In the genomic region with DNA sequence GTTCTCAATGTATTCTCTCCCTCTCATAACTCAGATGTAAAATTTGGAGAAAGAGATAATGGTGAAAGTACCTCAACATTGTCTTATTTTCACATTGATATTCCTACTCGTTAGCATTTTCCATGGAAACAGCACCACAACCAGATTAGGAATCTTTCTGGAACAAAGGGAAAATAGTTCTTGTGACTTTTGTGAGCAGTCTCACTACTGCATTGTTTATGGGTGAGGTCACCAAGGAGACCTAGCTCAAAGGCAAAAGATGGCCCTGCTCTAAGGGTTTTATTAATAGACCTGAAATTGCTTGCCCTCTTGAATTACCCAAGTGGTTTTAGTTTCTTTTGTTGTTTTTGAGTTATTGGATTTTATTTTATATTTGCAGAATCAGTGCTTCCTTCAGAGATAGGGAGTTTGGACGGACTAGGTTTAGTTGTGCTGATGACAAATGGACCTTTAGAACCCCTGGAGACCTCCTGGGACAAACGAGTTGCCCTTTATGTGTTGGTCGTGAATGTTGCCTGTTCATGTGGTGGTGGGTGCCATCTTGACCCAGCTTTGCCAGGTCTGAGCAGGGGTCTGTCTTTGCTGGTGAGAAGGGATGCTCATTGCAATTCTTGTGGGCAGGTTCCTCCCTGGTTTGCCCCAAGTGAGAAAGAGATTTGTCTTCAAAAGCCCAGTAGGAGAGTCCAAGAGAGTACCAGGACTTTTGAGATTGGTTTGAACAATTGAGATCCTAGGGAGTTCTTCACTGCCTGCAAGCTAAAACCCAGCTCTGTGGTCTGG, we compare ENCODE assay signal across 14 cellular contexts. TPM values are rescaled to one million over a fixed set of nuclear protein-coding genes. Genes with fewer than 3 reads are reported as not detected.
DNase-seq lines count a peak whose midpoint lies in the region; ATAC-seq and TF ChIP-seq lines count a peak whose summit lies in the region.
"Had no signal": no experiment of that assay in that cellular context is flagged by ENCODE, and none has a peak within 500 bp of the region (broad histone marks: within the 10 kb centered on the region; RNA-seq: fewer than 3 reads in every experiment).

No MANE protein-coding gene starts in this region.

- intact Hi-C loops in CD14-positive monocyte (cut with micrococcal nuclease): no loop called here
- intact Hi-C loops in IMR-90 (cut with micrococcal nuclease): no loop called here

- DNase-seq in CD14-positive monocyte (ENCODE audit: low spot score) (no peak), IMR-90 (peak; percentile 51), HPDE6-E6E7 (ENCODE audit: extremely low spot score) (no peak), NCI-H748 treated with DMSO at 0.1 percent for 48 hours (lab: John Stamatoyannopoulos, UW) (no peak), DMS53 (lab: John Stamatoyannopoulos, UW) (no peak)
- no peak for DNase-seq in central memory CD8-positive, alpha-beta T cell (ENCODE audit: low spot score in 2 of 2)
- DNase-seq: DMS 273 treated with DMSO at 0.1 percent for 48 hours, NCI-H446 treated with DMSO at 0.1 percent for 48 hours, T-helper 9 cell, upper lobe of left lung had no signal

- in situ Hi-C loops in IMR-90 (cut with MboI; ENCODE audit: low sequenced_read_pairs): no loop called here

- H4K8ac ChIP-seq in IMR-90 (ENCODE audit: low read depth in 2 of 2, low read length in 2 of 2): no peak overlapping the region

- no peak overlapping the region for H3K4ac ChIP-seq in IMR-90 (ENCODE audit: low read depth, low read length)

- H2BK5ac ChIP-seq in IMR-90 (ENCODE audit: low read depth, low read length, poor library complexity, severe bottlenecking): no peak overlapping the region

- no peak overlapping the region for H4K5ac ChIP-seq in IMR-90 (ENCODE audit: low read depth, low read length)

- no peak overlapping the region for H3K23ac ChIP-seq in IMR-90 (ENCODE audit: low read depth, low read length)

- H3K9ac ChIP-seq in IMR-90 (ENCODE audit: low read depth, low read length): no peak overlapping the region

- H3K27ac ChIP-seq in IMR-90 (ENCODE audit: insufficient read depth, low read length): no peak overlapping the region
- H3K27ac ChIP-seq in muscle layer of duodenum (ENCODE audit: low read length): peak overlapping the region; percentile 65

- dilution Hi-C loops in IMR-90 (cut with HindIII; ENCODE audit: low sequenced_read_pairs, unreplicated experiment): no loop called here

- H3K4me1 ChIP-seq in IMR-90 (ENCODE audit: control insufficient read depth, insufficient read depth, low read length): peaks cover 21% of the 10 kb centered on the region
- peaks cover 20 to 57% of the 10 kb centered on the region in 2 donors for H3K4me1 ChIP-seq in muscle layer of duodenum (ENCODE audit: control insufficient read depth in 1 of 2, insufficient read depth in 2 of 2, low read length in 2 of 2)

- WGBS in IMR-90 (ENCODE audit: extremely low coverage in 2 of 2, insufficient read length in 1 of 2), 2 experiments: no CpG with 5 or more reads among the region's 4 CpGs

- H3K27me3 ChIP-seq in IMR-90 (ENCODE audit: control insufficient read depth, insufficient read depth, low read length): no peaks in the 10 kb centered on the region
- H3K27me3 ChIP-seq in muscle layer of duodenum (ENCODE audit: low read depth, low read length): no peaks in the 10 kb centered on the region
- H3K27me3 ChIP-seq: upper lobe of left lung had no signal

- H3K18ac ChIP-seq in IMR-90 (ENCODE audit: low read depth, low read length): no peak overlapping the region

- peaks cover 27 to 50% of the 10 kb centered on the region in 2 experiments for H3K79me1 ChIP-seq in IMR-90 (ENCODE audit: low read depth in 1 of 2, low read length in 2 of 2)

- TF ChIP-seq POLR2A in IMR-90 (IDR thresholded peaks at IDR 0.05; ENCODE audit: low read depth, low read length): no peak

- H2AFZ ChIP-seq in IMR-90 (replicated peaks; ENCODE audit: low read length, poor library complexity): no peak overlapping the region

- peaks cover 0 to 3% (median 2%) of the 10 kb centered on the region in 3 donors for H3K27me3 Mint-ChIP-seq in CD14-positive monocyte (ENCODE audit: low read depth in 3 of 3)
- H3K27me3 Mint-ChIP-seq in central memory CD8-positive, alpha-beta T cell: no peaks in the 10 kb centered on the region
- H3K27me3 Mint-ChIP-seq: IgD-negative memory B cell had no signal

- ATAC-seq in IMR-90 (ENCODE audit: low read depth) (peak; percentile 41; the same call in 1 of the 2 replicates), HG03097 (IDR thresholded peaks at IDR 0.05; ENCODE audit: low FRiP score, unreplicated experiment) (no peak)
- ATAC-seq in central memory CD8-positive, alpha-beta T cell (replicated peaks; ENCODE audit: extremely low read depth, poor library complexity, severe bottlenecking): no peak
- ATAC-seq: esophagus mucosa had no signal

- H2BK20ac ChIP-seq in IMR-90 (ENCODE audit: low read depth, low read length): no peak overlapping the region

- no peak overlapping the region for H2BK15ac ChIP-seq in IMR-90 (ENCODE audit: low read depth, low read length)

- no peak overlapping the region for H2AK9ac ChIP-seq in IMR-90 (replicated peaks; ENCODE audit: low read depth, low read length, poor library complexity)

- no peak for TF ChIP-seq RAD21 in IMR-90 (IDR thresholded peaks at IDR 0.05; ENCODE audit: low read length)

- H4K91ac ChIP-seq in IMR-90 (ENCODE audit: insufficient read depth, low read depth, low read length): no peak overlapping the region

- H4K20me1 ChIP-seq in IMR-90 (ENCODE audit: insufficient read depth, low read length): peaks cover 15% of the 10 kb centered on the region

- BruUV-seq in IMR-90 (replicated peaks; lab: Mats Ljungman, UMichigan): no TSS peak

- H3K4me3 ChIP-seq in IMR-90 (ENCODE audit: insufficient read depth, low read depth, low read length) (no peak overlapping the region), muscle layer of duodenum (ENCODE audit: low read depth in 1 of 2, low read length in 2 of 2) (no peak overlapping the region)
- H3K4me3 ChIP-seq: upper lobe of left lung had no signal

- POLR2A ChIA-PET in IMR-90 (lab: Charles Lee; ENCODE audit: unreplicated experiment): no interaction called here

- H3K27ac Mint-ChIP-seq in CD14-positive monocyte: peak overlapping the region; percentile 50 to 100 (median 73)
- H3K27ac Mint-ChIP-seq in central memory CD8-positive, alpha-beta T cell (ENCODE audit: low read depth): peak overlapping the region; percentile 76

- no peak overlapping the region for H3K56ac ChIP-seq in IMR-90 (ENCODE audit: extremely low read depth, insufficient read depth, low read length)

- 0 out of 2 replicates have a peak overlapping the region, but pooled peaks have one; percentile 19 for H3K14ac ChIP-seq in IMR-90 (replicated peaks; ENCODE audit: low read depth, low read length)

- no peaks in the 10 kb centered on the region for H3K9me3 Mint-ChIP-seq in CD14-positive monocyte
- H3K9me3 Mint-ChIP-seq in central memory CD8-positive, alpha-beta T cell: no peaks in the 10 kb centered on the region

- peaks cover 59% of the 10 kb centered on the region for H3K4me1 Mint-ChIP-seq in CD14-positive monocyte
- peaks cover 84% of the 10 kb centered on the region for H3K4me1 Mint-ChIP-seq in central memory CD8-positive, alpha-beta T cell

- peaks cover 18% of the 10 kb centered on the region; the same call in 1 of the 2 replicates for H3K9me1 ChIP-seq in IMR-90 (ENCODE audit: insufficient read depth, low read length)

- CTCF ChIA-PET in IMR-90 (lab: Yijun Ruan, JAX): no interaction called here

- no peak overlapping the region for H3K4me3 Mint-ChIP-seq in CD14-positive monocyte
- no peak overlapping the region for H3K4me3 Mint-ChIP-seq in central memory CD8-positive, alpha-beta T cell
- H3K4me3 Mint-ChIP-seq: IgD-negative memory B cell had no signal

- H3K36me3 ChIP-seq in IMR-90 (ENCODE audit: control insufficient read depth, insufficient read depth, low read length): no peaks in the 10 kb centered on the region
- H3K36me3 ChIP-seq in muscle layer of duodenum (ENCODE audit: control insufficient read depth in 1 of 2, insufficient read depth in 2 of 2, low read length in 2 of 2): no peaks in the 10 kb centered on the region
- H3K36me3 ChIP-seq: upper lobe of left lung had no signal

- no peak overlapping the region for H2AK5ac ChIP-seq in IMR-90 (ENCODE audit: low read depth, low read length)

- H3K9me3 ChIP-seq in IMR-90 (ENCODE audit: control insufficient read depth, insufficient read depth, low read length) (no peaks in the 10 kb centered on the region), muscle layer of duodenum (ENCODE audit: control insufficient read depth in 1 of 2, low read length in 2 of 2) (no peaks in the 10 kb centered on the region)
- H3K9me3 ChIP-seq: upper lobe of left lung had no signal

- H3K4me2 ChIP-seq in IMR-90 (ENCODE audit: low read depth, low read length): no peak overlapping the region

- no peak for TF ChIP-seq CTCF in CD14-positive monocyte (IDR thresholded peaks at IDR 0.05)
- no peak for TF ChIP-seq CTCF in IMR-90 (conservative IDR thresholded peaks at IDR 0.05; ENCODE audit: low read depth, low read length)

- H3K36me3 Mint-ChIP-seq in CD14-positive monocyte: peaks cover 53 to 70% of the 10 kb centered on the region in 2 donors
- peaks cover 17% of the 10 kb centered on the region for H3K36me3 Mint-ChIP-seq in central memory CD8-positive, alpha-beta T cell (ENCODE audit: insufficient read depth)

- no peak overlapping the region for H2BK120ac ChIP-seq in IMR-90 (ENCODE audit: low read depth, low read length)

TF ChIP-seq in IMR-90, 13 proteins besides CTCF, POLR2A, EP300 and RAD21 (continues in another document):
- TF ChIP-seq MAFK (IDR thresholded peaks at IDR 0.05; ENCODE audit: low read depth, low read length): no peak
- TF ChIP-seq CHD1 (IDR thresholded peaks at IDR 0.05; ENCODE audit: low read depth, low read length): no peak
- no peak for TF ChIP-seq BHLHE40 (IDR thresholded peaks at IDR 0.05; ENCODE audit: low read depth, low read length)
- TF ChIP-seq USF2 (IDR thresholded peaks at IDR 0.05; ENCODE audit: low read depth, low read length): no peak
- no peak for TF ChIP-seq MXI1 (IDR thresholded peaks at IDR 0.05; ENCODE audit: borderline replicate concordance, low read depth, low read length)
- TF ChIP-seq NFE2L2 (IDR thresholded peaks at IDR 0.05; ENCODE audit: low read depth, low read length): no peak
- TF ChIP-seq RFX5 (IDR thresholded peaks at IDR 0.05; ENCODE audit: low read depth, low read length): no peak
- no peak for TF ChIP-seq RCOR1 (IDR thresholded peaks at IDR 0.05; ENCODE audit: insufficient replicate concordance, low read length)
- TF ChIP-seq CEBPB (IDR thresholded peaks at IDR 0.05; ENCODE audit: low read depth, low read length): no peak

RNA-seq across cellular contexts. Expression of gene INPP4A, which starts 58.1 kb away (rescaled TPM):
- polyA plus RNA-seq in CD14-positive monocyte: 10 to 100 TPM; 13.7 to 20.7 TPM
- 22.8 and 27.1 TPM in 2 replicates for total RNA-seq in IMR-90 (2012; rRNA removed)
- 14.5 and 16.5 TPM in 2 replicates for polyA plus RNA-seq in IMR-90 (2012; rRNA removed)
- 7.8 and 12.4 TPM in 2 replicates for polyA plus RNA-seq in IMR-90 (2012; cell fraction: cytosol; rRNA removed)
- 35.0 and 41.6 TPM in 2 replicates for polyA plus RNA-seq in IMR-90 (2012; cell fraction: nucleus; rRNA removed; ENCODE audit: low replicate concordance)
